Comparison of ENCODE assay signal across 16 cellular contexts in the genomic region with DNA sequence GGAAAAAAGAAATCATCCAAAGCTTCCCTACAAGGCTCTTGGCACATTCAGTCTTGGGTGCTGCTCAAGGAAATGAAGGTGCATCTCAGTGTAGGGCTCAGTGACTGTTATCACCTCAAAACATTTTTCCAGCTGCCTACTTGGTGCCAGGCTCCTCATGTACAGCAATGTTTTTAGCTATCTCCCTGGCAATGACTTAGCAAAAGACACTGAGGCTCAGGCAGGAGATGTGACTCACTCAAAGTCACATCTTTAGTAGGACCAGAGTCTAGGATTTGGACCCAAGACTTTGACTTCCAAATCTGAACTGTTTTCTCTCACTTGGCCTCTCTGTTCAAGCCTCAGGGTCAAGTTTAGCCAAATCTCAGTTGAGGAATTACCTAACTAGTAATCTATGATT.
"Had no signal": no experiment of that assay in that cellular context is flagged by ENCODE, and none has a peak within 500 bp of the region (broad histone marks: within the 10 kb centered on the region; RNA-seq: fewer than 3 reads in every experiment).

No MANE protein-coding gene starts in this region.

- DNase-seq: activated CD4-positive, alpha-beta T cell treated with anti-CD3 and anti-CD28 coated beads, Interleukin-2, amount 50 U/mL, for 4 hours; activated naive CD4-positive, alpha-beta T cell treated with anti-CD3 and anti-CD28 coated beads for 36 hours; activated naive CD8-positive, alpha-beta T cell treated with anti-CD3 and anti-CD28 coated beads, Interleukin-2, amount 50 U/mL, for 24 hours; activated T-cell treated with anti-CD3 and anti-CD28 coated beads, Interleukin-2, amount 50 U/mL, for 1 hour; aorta; heart left ventricle; kidney glomerular epithelial cell; occipital lobe; stimulated activated CD4-positive, alpha-beta T cell treated with anti-CD3 and anti-CD28 coated beads, Interleukin-12 subunit alpha, Interleukin-12 subunit beta, amount 100 ng/mL, for 4 hours; stimulated activated CD4-positive, alpha-beta T cell treated with anti-CD3 and anti-CD28 coated beads, Interleukin-1b, Interleukin-23, amount 100 ng/mL, for 48 hours; stimulated activated CD8-positive, alpha-beta memory T cell treated with anti-CD3 and anti-CD28 coated beads, Interleukin-4, amount 100 ng/mL, for 48 hours; stimulated activated naive CD4-positive, alpha-beta T cell; T1000 had no signal

- H3K9me3 ChIP-seq: gastroesophageal sphincter, heart left ventricle had no signal

- H3K4me3 ChIP-seq: coronary artery, gastroesophageal sphincter, heart left ventricle had no signal

- H3K4me1 ChIP-seq: gastroesophageal sphincter had no signal

- ATAC-seq: activated naive CD8-positive, alpha-beta T cell treated with anti-CD3 and anti-CD28 coated beads, Interleukin-2, amount 50 U/mL, for 24 hours; esophagus mucosa; gastroesophageal sphincter; heart left ventricle had no signal

- H3K27me3 ChIP-seq: gastroesophageal sphincter, heart left ventricle had no signal

- H3K27ac ChIP-seq: coronary artery, gastroesophageal sphincter, heart left ventricle had no signal
